In the genomic region with DNA sequence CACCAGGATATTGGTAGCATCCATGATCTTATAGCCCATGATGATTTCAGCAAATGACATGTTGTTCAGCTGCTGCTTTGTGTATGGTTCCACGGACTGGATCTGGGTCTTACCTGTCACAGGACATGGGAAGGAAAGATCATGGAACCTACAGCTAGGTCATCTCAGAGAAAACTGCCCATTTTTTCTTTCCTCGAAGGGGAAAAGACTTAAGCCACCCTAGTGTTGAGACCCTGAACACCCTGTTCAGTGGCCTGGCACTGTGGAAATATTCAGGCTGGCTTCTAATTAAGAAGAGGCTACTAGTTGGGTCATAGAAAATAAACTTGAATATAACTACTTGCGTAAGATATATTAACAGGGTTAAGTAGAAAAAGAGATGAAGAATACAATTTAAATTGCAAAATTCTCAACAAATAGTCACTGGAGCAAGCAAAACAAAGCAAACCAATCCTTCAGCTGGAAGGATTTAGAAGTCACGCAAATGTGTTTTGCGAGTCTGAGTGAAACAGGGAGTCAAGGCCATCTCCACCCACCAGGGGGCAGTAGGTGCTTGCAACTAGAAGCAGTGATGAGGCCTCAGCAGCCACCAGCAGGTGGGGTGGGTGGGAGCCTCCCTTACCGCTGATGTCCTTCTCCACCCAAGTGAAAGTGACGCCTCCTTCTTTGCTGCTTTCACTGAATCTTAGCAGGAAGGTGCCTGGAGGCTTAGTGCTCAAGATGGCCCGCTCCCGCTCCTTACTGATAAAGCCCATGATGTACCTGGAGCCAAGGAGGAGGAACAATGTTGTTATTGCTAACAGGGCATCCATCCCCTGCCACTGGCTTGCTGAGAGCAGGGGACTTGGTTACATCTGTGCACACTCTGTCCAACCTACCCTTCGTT, we compare ENCODE assay signal across 1 cellular context.
TF ChIP-seq lines count a peak whose summit lies in the region.

No MANE protein-coding gene starts in this region.

TF ChIP-seq in K562, 482 proteins besides CTCF, POLR2A, EP300 and RAD21 (continued from another document and continues in another):
- TF ChIP-seq, protein P1, sequence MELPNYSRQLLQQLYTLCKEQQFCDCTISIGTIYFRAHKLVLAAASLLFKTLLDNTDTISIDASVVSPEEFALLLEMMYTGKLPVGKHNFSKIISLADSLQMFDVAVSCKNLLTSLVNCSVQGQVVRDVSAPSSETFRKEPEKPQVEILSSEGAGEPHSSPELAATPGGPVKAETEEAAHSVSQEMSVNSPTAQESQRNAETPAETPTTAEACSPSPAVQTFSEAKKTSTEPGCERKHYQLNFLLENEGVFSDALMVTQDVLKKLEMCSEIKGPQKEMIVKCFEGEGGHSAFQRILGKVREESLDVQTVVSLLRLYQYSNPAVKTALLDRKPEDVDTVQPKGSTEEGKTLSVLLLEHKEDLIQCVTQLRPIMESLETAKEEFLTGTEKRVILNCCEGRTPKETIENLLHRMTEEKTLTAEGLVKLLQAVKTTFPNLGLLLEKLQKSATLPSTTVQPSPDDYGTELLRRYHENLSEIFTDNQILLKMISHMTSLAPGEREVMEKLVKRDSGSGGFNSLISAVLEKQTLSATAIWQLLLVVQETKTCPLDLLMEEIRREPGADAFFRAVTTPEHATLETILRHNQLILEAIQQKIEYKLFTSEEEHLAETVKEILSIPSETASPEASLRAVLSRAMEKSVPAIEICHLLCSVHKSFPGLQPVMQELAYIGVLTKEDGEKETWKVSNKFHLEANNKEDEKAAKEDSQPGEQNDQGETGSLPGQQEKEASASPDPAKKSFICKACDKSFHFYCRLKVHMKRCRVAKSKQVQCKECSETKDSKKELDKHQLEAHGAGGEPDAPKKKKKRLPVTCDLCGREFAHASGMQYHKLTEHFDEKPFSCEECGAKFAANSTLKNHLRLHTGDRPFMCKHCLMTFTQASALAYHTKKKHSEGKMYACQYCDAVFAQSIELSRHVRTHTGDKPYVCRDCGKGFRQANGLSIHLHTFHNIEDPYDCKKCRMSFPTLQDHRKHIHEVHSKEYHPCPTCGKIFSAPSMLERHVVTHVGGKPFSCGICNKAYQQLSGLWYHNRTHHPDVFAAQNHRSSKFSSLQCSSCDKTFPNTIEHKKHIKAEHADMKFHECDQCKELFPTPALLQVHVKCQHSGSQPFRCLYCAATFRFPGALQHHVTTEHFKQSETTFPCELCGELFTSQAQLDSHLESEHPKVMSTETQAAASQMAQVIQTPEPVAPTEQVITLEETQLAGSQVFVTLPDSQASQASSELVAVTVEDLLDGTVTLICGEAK (IDR thresholded peaks at IDR 0.05) = no peak
- TF ChIP-seq, protein P1 (CRISPR knock-in tag; IDR thresholded peaks at IDR 0.05) = no peak
- peak; percentile 26; the same call in 1 of the 2 replicates for TF ChIP-seq MAFK (IDR thresholded peaks at IDR 0.05; ENCODE audit: low read length)
- TF ChIP-seq, protein P2, sequence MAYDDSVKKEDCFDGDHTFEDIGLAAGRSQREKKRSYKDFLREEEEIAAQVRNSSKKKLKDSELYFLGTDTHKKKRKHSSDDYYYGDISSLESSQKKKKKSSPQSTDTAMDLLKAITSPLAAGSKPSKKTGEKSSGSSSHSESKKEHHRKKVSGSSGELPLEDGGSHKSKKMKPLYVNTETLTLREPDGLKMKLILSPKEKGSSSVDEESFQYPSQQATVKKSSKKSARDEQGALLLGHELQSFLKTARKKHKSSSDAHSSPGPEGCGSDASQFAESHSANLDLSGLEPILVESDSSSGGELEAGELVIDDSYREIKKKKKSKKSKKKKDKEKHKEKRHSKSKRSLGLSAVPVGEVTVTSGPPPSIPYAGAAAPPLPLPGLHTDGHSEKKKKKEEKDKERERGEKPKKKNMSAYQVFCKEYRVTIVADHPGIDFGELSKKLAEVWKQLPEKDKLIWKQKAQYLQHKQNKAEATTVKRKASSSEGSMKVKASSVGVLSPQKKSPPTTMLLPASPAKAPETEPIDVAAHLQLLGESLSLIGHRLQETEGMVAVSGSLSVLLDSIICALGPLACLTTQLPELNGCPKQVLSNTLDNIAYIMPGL (CRISPR knock-in tag; IDR thresholded peaks at IDR 0.05) = 0 out of 2 replicates have a peak, but pooled peaks have one; percentile 53
- TF ChIP-seq RBM22 (IDR thresholded peaks at IDR 0.05; ENCODE audit: low read depth, low read length, poor library complexity, severe bottlenecking) = no peak
- TF ChIP-seq KHSRP (IDR thresholded peaks at IDR 0.05) = no peak; the same call in 1 of the 2 replicates
- TF ChIP-seq NFYB (IDR thresholded peaks at IDR 0.05; ENCODE audit: extremely low read depth, insufficient read length) = no peak
- no peak for TF ChIP-seq GATAD2A (IDR thresholded peaks at IDR 0.05)
- no peak for TF ChIP-seq SIN3B (IDR thresholded peaks at IDR 0.05; ENCODE audit: low read depth)
- no peak for TF ChIP-seq POLR3G (IDR thresholded peaks at IDR 0.05; ENCODE audit: extremely low read depth, insufficient read length, insufficient replicate concordance)
- TF ChIP-seq NCOA6 (IDR thresholded peaks at IDR 0.05) = no peak
- TF ChIP-seq KAT2B (IDR thresholded peaks at IDR 0.05; ENCODE audit: low read depth, low read length) = no peak
- TF ChIP-seq MCM2 (IDR thresholded peaks at IDR 0.05; ENCODE audit: low read depth) = no peak
- no peak for TF ChIP-seq ZNF324 (CRISPR knock-in tag; IDR thresholded peaks at IDR 0.05)
- TF ChIP-seq NFE2 (IDR thresholded peaks at IDR 0.05; ENCODE audit: low read depth) = peak; percentile 44; the same call in 1 of the 2 replicates
- TF ChIP-seq, protein P3, sequence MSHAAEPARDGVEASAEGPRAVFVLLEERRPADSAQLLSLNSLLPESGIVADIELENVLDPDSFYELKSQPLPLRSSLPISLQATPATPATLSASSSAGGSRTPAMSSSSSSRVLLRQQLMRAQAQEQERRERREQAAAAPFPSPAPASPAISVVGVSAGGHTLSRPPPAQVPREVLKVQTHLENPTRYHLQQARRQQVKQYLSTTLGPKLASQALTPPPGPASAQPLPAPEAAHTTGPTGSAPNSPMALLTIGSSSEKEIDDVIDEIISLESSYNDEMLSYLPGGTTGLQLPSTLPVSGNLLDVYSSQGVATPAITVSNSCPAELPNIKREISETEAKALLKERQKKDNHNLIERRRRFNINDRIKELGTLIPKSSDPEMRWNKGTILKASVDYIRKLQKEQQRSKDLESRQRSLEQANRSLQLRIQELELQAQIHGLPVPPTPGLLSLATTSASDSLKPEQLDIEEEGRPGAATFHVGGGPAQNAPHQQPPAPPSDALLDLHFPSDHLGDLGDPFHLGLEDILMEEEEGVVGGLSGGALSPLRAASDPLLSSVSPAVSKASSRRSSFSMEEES (CRISPR knock-in tag; IDR thresholded peaks at IDR 0.05) = no peak
- TF ChIP-seq SREBF2 (CRISPR knock-in tag; IDR thresholded peaks at IDR 0.05) = no peak
- no peak for TF ChIP-seq SMARCC2 (IDR thresholded peaks at IDR 0.05; ENCODE audit: low read depth)
- no peak for TF ChIP-seq ZNF274 (IDR thresholded peaks at IDR 0.05; ENCODE audit: borderline replicate concordance, low read depth, low read length)
- TF ChIP-seq SMARCA4 (IDR thresholded peaks at IDR 0.05) = no peak
- TF ChIP-seq, protein P4, sequence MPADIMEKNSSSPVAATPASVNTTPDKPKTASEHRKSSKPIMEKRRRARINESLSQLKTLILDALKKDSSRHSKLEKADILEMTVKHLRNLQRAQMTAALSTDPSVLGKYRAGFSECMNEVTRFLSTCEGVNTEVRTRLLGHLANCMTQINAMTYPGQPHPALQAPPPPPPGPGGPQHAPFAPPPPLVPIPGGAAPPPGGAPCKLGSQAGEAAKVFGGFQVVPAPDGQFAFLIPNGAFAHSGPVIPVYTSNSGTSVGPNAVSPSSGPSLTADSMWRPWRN (IDR thresholded peaks at IDR 0.05; ENCODE audit: low read depth) = no peak
- TF ChIP-seq, protein P5, sequence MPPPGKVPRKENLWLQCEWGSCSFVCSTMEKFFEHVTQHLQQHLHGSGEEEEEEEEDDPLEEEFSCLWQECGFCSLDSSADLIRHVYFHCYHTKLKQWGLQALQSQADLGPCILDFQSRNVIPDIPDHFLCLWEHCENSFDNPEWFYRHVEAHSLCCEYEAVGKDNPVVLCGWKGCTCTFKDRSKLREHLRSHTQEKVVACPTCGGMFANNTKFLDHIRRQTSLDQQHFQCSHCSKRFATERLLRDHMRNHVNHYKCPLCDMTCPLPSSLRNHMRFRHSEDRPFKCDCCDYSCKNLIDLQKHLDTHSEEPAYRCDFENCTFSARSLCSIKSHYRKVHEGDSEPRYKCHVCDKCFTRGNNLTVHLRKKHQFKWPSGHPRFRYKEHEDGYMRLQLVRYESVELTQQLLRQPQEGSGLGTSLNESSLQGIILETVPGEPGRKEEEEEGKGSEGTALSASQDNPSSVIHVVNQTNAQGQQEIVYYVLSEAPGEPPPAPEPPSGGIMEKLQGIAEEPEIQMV (tag; conservative IDR thresholded peaks at IDR 0.05; ENCODE audit: low read depth) = no peak
- TF ChIP-seq NFIX (CRISPR knock-in tag; IDR thresholded peaks at IDR 0.05; ENCODE audit: low read depth) = no peak
- TF ChIP-seq CBFB (CRISPR knock-in tag; IDR thresholded peaks at IDR 0.05) = no peak
- TF ChIP-seq SP1 (CRISPR knock-in tag; IDR thresholded peaks at IDR 0.05) = peak; percentile 76
- TF ChIP-seq IFI16 (CRISPR knock-in tag; IDR thresholded peaks at IDR 0.05) = no peak
- no peak for TF ChIP-seq FOXM1 (IDR thresholded peaks at IDR 0.05; ENCODE audit: low read depth)
- TF ChIP-seq FOXM1 (CRISPR knock-in tag; IDR thresholded peaks at IDR 0.05; ENCODE audit: low read depth) = no peak
- TF ChIP-seq ZNF316 (IDR thresholded peaks at IDR 0.05) = no peak
- TF ChIP-seq, protein P6, sequence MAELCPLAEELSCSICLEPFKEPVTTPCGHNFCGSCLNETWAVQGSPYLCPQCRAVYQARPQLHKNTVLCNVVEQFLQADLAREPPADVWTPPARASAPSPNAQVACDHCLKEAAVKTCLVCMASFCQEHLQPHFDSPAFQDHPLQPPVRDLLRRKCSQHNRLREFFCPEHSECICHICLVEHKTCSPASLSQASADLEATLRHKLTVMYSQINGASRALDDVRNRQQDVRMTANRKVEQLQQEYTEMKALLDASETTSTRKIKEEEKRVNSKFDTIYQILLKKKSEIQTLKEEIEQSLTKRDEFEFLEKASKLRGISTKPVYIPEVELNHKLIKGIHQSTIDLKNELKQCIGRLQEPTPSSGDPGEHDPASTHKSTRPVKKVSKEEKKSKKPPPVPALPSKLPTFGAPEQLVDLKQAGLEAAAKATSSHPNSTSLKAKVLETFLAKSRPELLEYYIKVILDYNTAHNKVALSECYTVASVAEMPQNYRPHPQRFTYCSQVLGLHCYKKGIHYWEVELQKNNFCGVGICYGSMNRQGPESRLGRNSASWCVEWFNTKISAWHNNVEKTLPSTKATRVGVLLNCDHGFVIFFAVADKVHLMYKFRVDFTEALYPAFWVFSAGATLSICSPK (IDR thresholded peaks at IDR 0.05; ENCODE audit: borderline replicate concordance) = no peak
- TF ChIP-seq, protein P7, sequence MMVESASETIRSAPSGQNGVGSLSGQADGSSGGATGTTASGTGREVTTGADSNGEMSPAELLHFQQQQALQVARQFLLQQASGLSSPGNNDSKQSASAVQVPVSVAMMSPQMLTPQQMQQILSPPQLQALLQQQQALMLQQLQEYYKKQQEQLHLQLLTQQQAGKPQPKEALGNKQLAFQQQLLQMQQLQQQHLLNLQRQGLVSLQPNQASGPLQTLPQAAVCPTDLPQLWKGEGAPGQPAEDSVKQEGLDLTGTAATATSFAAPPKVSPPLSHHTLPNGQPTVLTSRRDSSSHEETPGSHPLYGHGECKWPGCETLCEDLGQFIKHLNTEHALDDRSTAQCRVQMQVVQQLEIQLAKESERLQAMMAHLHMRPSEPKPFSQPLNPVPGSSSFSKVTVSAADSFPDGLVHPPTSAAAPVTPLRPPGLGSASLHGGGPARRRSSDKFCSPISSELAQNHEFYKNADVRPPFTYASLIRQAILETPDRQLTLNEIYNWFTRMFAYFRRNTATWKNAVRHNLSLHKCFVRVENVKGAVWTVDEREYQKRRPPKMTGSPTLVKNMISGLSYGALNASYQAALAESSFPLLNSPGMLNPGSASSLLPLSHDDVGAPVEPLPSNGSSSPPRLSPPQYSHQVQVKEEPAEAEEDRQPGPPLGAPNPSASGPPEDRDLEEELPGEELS (CRISPR knock-in tag; IDR thresholded peaks at IDR 0.05; ENCODE audit: borderline replicate concordance) = no peak
- no peak for TF ChIP-seq MIER1 (IDR thresholded peaks at IDR 0.05; ENCODE audit: low read depth)
- no peak for TF ChIP-seq HMG20B (CRISPR knock-in tag; IDR thresholded peaks at IDR 0.05)
- no peak for TF ChIP-seq ZBTB17 (CRISPR knock-in tag; IDR thresholded peaks at IDR 0.05)
- no peak for TF ChIP-seq CBX8 (IDR thresholded peaks at IDR 0.05; ENCODE audit: borderline replicate concordance, extremely low read depth, low read depth, low read length, poor library complexity, severe bottlenecking)
- TF ChIP-seq NFATC3 (IDR thresholded peaks at IDR 0.05) = no peak
- TF ChIP-seq, protein P8, sequence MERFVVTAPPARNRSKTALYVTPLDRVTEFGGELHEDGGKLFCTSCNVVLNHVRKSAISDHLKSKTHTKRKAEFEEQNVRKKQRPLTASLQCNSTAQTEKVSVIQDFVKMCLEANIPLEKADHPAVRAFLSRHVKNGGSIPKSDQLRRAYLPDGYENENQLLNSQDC (CRISPR knock-in tag; IDR thresholded peaks at IDR 0.05) = no peak
- TF ChIP-seq, protein P9, sequence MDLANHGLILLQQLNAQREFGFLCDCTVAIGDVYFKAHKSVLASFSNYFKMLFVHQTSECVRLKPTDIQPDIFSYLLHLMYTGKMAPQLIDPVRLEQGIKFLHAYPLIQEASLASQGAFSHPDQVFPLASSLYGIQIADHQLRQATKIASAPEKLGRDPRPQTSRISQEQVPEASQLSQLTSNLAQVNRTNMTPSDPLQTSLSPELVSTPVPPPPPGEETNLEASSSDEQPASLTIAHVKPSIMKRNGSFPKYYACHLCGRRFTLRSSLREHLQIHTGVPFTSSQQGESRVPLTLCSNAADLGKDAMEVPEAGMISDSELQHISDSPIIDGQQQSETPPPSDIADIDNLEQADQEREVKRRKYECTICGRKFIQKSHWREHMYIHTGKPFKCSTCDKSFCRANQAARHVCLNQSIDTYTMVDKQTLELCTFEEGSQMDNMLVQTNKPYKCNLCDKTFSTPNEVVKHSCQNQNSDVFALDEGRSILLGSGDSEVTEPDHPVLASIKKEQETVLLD (IDR thresholded peaks at IDR 0.05) = no peak
